Comparison of ENCODE assay signal across 7 cellular contexts in genomic region chr1:93681095-93681548, GRCh38. TPM values are rescaled to one million over a fixed set of nuclear protein-coding genes. Genes with fewer than 3 reads are reported as not detected.
DNase-seq lines count a peak whose midpoint lies in the region; ATAC-seq and TF ChIP-seq lines count a peak whose summit lies in the region.

No MANE protein-coding gene starts in this region.

- H3K79me2 ChIP-seq in SU-DHL-6 (ENCODE audit: insufficient read depth, low read length) (no peaks in the 10 kb centered on the region), neural progenitor cell (ENCODE audit: low read depth) (peaks cover 42% of the 10 kb centered on the region)

- H3K4me2 ChIP-seq in SU-DHL-6 (ENCODE audit: low read depth, low read length, poor library complexity, severe bottlenecking) (peak overlapping the region; percentile 24), neural progenitor cell (peak overlapping the region; percentile 80)

- H3K9me3 Mint-ChIP-seq in neural progenitor cell = no peaks in the 10 kb centered on the region

- in situ Hi-C loops in G401 (cut with HindIII; ENCODE audit: low sequenced_read_pairs) = no loop called here

- no peaks in the 10 kb centered on the region for H3F3A ChIP-seq in SU-DHL-6 (ENCODE audit: insufficient read depth)
- peaks cover 16% of the 10 kb centered on the region for H3F3A ChIP-seq in neural progenitor cell (ENCODE audit: low read depth)

- H3K27me3 Mint-ChIP-seq in neural progenitor cell (ENCODE audit: insufficient read depth, low read depth) = peaks cover 9% of the 10 kb centered on the region

- intact Hi-C loops in esophagus squamous epithelium (cut with DNase I) = no loop called here

- no peak for TF ChIP-seq POLR2A in esophagus squamous epithelium (IDR thresholded peaks at IDR 0.05)

- H3K27me3 ChIP-seq in SU-DHL-6 (ENCODE audit: low read length) (no peaks in the 10 kb centered on the region; the same call in 1 of the 2 replicates), esophagus squamous epithelium (peaks cover 0 to 3% (median 0%) of the 10 kb centered on the region in 4 donors), neural progenitor cell (peaks cover 38% of the 10 kb centered on the region)

- H3K36me3 Mint-ChIP-seq in neural progenitor cell = peaks cover 12% of the 10 kb centered on the region

- no peak for TF ChIP-seq CTCF in SU-DHL-6 (IDR thresholded peaks at IDR 0.05; ENCODE audit: insufficient read depth, low read length, poor library complexity, severe bottlenecking)
- TF ChIP-seq CTCF in esophagus squamous epithelium (IDR thresholded peaks at IDR 0.05) = no peak
- no peak for TF ChIP-seq CTCF in neural progenitor cell (IDR thresholded peaks at IDR 0.05)

- H3K4me3 ChIP-seq in SU-DHL-6 (ENCODE audit: insufficient read depth, low read length, poor library complexity, severe bottlenecking) = peak overlapping the region; percentile 29
- peak overlapping the region; percentile 74 to 84 (median 81) for H3K4me3 ChIP-seq in esophagus squamous epithelium
- peak overlapping the region; percentile 76 for H3K4me3 ChIP-seq in neural progenitor cell

- H3K4me3 Mint-ChIP-seq in neural progenitor cell = peak overlapping the region; percentile 94

- H3K9me3 ChIP-seq in SU-DHL-6 (ENCODE audit: insufficient read depth, low read length) (no peaks in the 10 kb centered on the region), esophagus squamous epithelium (no peaks in the 10 kb centered on the region), neural progenitor cell (ENCODE audit: low read depth) (no peaks in the 10 kb centered on the region)

- no peak overlapping the region for H2AFZ ChIP-seq in SU-DHL-6 (ENCODE audit: low read depth, low read length, severe bottlenecking)
- peak overlapping the region; percentile 60 for H2AFZ ChIP-seq in neural progenitor cell (replicated peaks)

- peak; percentile 42 for ATAC-seq in GM18909 (IDR thresholded peaks at IDR 0.05; ENCODE audit: poor library complexity, unreplicated experiment)
- peak; percentile 42 for ATAC-seq in HG02759 (IDR thresholded peaks at IDR 0.05; ENCODE audit: unreplicated experiment)

- H4K20me1 ChIP-seq in SU-DHL-6 (ENCODE audit: low read depth, low read length) (no peaks in the 10 kb centered on the region), neural progenitor cell (ENCODE audit: low read depth) (peaks cover 25% of the 10 kb centered on the region)

- WGBS in esophagus squamous epithelium, 2 donors = 0% methylated on average over 3 of the region's 42 CpGs; no CpG with 5 or more reads in 1 of the 2 donors

- H3K4me1 ChIP-seq in esophagus squamous epithelium (peaks cover 4 to 46% (median 6%) of the 10 kb centered on the region in 3 donors), neural progenitor cell (peaks cover 24% of the 10 kb centered on the region)

- no peak for DNase-seq in esophagus squamous epithelium (lab: John Stamatoyannopoulos, UW)
- no peak for DNase-seq in neural progenitor cell (ENCODE audit: low spot score)
- DNase-seq in G401 (ENCODE audit: low spot score) = no peak
- DNase-seq in NCI-H510A (lab: John Stamatoyannopoulos, UW) = no peak

- H3K36me3 ChIP-seq in SU-DHL-6 (ENCODE audit: low read length) (no peaks in the 10 kb centered on the region), esophagus squamous epithelium (no peaks in the 10 kb centered on the region), neural progenitor cell (no peaks in the 10 kb centered on the region)

- H3K27ac Mint-ChIP-seq in neural progenitor cell = peak overlapping the region; percentile 89

- H3K9ac ChIP-seq in SU-DHL-6 (ENCODE audit: low read length) = no peak overlapping the region
- H3K9ac ChIP-seq in neural progenitor cell = peak overlapping the region; percentile 8

- peaks cover 39% of the 10 kb centered on the region for H3K4me1 Mint-ChIP-seq in neural progenitor cell

- no peaks in the 10 kb centered on the region for H3K9me2 ChIP-seq in SU-DHL-6 (replicated peaks; ENCODE audit: insufficient read depth, low read length)

- H3K27ac ChIP-seq in SU-DHL-6 (ENCODE audit: low read depth, low read length) = no peak overlapping the region
- H3K27ac ChIP-seq in esophagus squamous epithelium = peak overlapping the region; percentile 83 to 94 (median 89)
- peak overlapping the region; percentile 60 for H3K27ac ChIP-seq in neural progenitor cell

RNA-seq across cellular contexts. Expression of gene BCAR3, which starts 0.5 kb away (rescaled TPM):
- 10 to 100 TPM in 1 of 4 donors, 1 to 10 TPM in 3; 6.9 to 17.5 (median 9.4) TPM for total RNA-seq in esophagus squamous epithelium
- 11.7 and 12.4 TPM in 2 replicates for total RNA-seq in neural progenitor cell (ENCODE audit: low replicate concordance)
- 2.3 and 3.3 TPM in 2 replicates for total RNA-seq in G401 (2014; rRNA removed; shearing (Covaris generic))

Comparison
In these comparisons a context has a peak if more than half of its experiments do, and no peak if none do; other contexts are left out.
1. H3K4me3 ChIP-seq: peak in every context shown above with its lines; median percentile 81 in esophagus squamous epithelium; 76 in neural progenitor cell; 29 in SU-DHL-6.